ENCODE assay signal across 16 cellular contexts in the genomic region with DNA sequence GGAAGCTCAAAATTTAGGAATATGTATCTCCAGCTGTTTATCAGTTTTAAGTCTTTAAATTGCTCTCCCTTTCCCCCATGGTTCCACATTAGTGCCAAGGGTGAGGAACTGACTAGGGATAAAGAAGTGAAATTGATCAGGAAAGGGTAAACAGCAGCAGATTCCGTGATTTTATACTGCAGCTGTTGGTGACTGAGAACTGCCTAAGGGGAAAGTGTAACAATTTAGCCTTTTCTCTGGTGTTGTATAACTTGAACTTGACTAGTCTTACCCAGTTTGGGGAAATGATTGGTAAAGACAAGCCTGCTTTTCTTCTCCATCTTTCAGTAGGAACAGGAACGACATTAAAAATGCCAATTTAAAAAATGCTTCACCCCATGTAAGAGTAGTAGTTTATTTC. TPM values are rescaled to one million over a fixed set of nuclear protein-coding genes. Genes with fewer than 3 reads are reported as not detected.
DNase-seq lines count a peak whose midpoint lies in the region; ATAC-seq and TF ChIP-seq lines count a peak whose summit lies in the region.
"Had no signal": no experiment of that assay in that cellular context is flagged by ENCODE, and none has a peak within 500 bp of the region (broad histone marks: within the 10 kb centered on the region; RNA-seq: fewer than 3 reads in every experiment).

No MANE protein-coding gene starts in this region.

- no peak for ATAC-seq in GM19351 (IDR thresholded peaks at IDR 0.05; ENCODE audit: unreplicated experiment)
- ATAC-seq: activated CD4-positive, CD25-positive, alpha-beta regulatory T cell treated with anti-CD3 and anti-CD28 coated beads, Interleukin-2, amount 50 U/mL, for 24 hours had no signal

- peak; percentile 27 for DNase-seq in EL
- no peak for DNase-seq in fibroblast of the aortic adventitia (ENCODE audit: low read depth)
- peak; percentile 52 for DNase-seq in renal cortical epithelial cell (ENCODE audit: low read depth)
- DNase-seq in esophagus squamous epithelium (lab: John Stamatoyannopoulos, UW) = no peak
- no peak for DNase-seq in ureter (ENCODE audit: low spot score)
- no peak for DNase-seq in CD4-positive, alpha-beta memory T cell
- DNase-seq: BE2C, DMS79, NCI-H446, thyroid gland had no signal

- H3K4me3 ChIP-seq in WI38 (ENCODE audit: low read depth, low read length) (peak overlapping the region; percentile 8), fibroblast of the aortic adventitia (ENCODE audit: low read depth, low read length) (peak overlapping the region; percentile 36), esophagus squamous epithelium (no peak overlapping the region)
- H3K4me3 ChIP-seq in CD4-positive, alpha-beta memory T cell (ENCODE audit: low read length in 2 of 2) = no peak overlapping the region
- H3K4me3 ChIP-seq: thyroid gland had no signal

- intact Hi-C loops in esophagus squamous epithelium (cut with DNase I) = no loop called here
- intact Hi-C loops in CD4-positive, alpha-beta memory T cell (cut with micrococcal nuclease) = no loop called here

- peaks cover 0 to 3% of the 10 kb centered on the region in 2 donors for H3K27me3 Mint-ChIP-seq in CD4-positive, alpha-beta memory T cell
- H3K27me3 Mint-ChIP-seq: IgD-negative memory B cell, memory B cell had no signal

- H3K27me3 ChIP-seq in esophagus squamous epithelium = no peaks in the 10 kb centered on the region
- H3K27me3 ChIP-seq in CD4-positive, alpha-beta memory T cell (ENCODE audit: insufficient read depth, low read length) = no peaks in the 10 kb centered on the region
- H3K27me3 ChIP-seq: BE2C, thyroid gland had no signal

- no peaks in the 10 kb centered on the region for H3K9me3 Mint-ChIP-seq in CD4-positive, alpha-beta memory T cell
- H3K9me3 Mint-ChIP-seq: IgD-negative memory B cell, memory B cell had no signal

- 10 to 26% methylated on average over 2 of the region's 2 CpGs for WGBS in esophagus squamous epithelium, 2 donors

- no peak overlapping the region for H3K4me3 Mint-ChIP-seq in CD4-positive, alpha-beta memory T cell
- H3K4me3 Mint-ChIP-seq: activated naive CD8-positive, alpha-beta T cell; IgD-negative memory B cell; memory B cell had no signal

- H3K27ac ChIP-seq in esophagus squamous epithelium = peak overlapping the region in 1 of 4 donors; percentile 30
- no peak overlapping the region for H3K27ac ChIP-seq in CD4-positive, alpha-beta memory T cell (ENCODE audit: low read depth, low read length)
- H3K27ac ChIP-seq: thyroid gland had no signal

- H3K9me3 ChIP-seq in esophagus squamous epithelium = no peaks in the 10 kb centered on the region
- H3K9me3 ChIP-seq in CD4-positive, alpha-beta memory T cell (ENCODE audit: control insufficient read depth in 1 of 2, low read length in 2 of 2) = no peaks in the 10 kb centered on the region
- H3K9me3 ChIP-seq: BE2C, thyroid gland had no signal

- TF ChIP-seq CTCF in WI38 (IDR thresholded peaks at IDR 0.05; ENCODE audit: low read depth, low read length) = no peak
- TF ChIP-seq CTCF in fibroblast of the aortic adventitia (IDR thresholded peaks at IDR 0.05; ENCODE audit: insufficient read depth, low read length) = no peak
- TF ChIP-seq CTCF in esophagus squamous epithelium (IDR thresholded peaks at IDR 0.05) = no peak

- peaks cover 10 to 75% (median 20%) of the 10 kb centered on the region in 3 donors for H3K4me1 ChIP-seq in esophagus squamous epithelium
- H3K4me1 ChIP-seq in CD4-positive, alpha-beta memory T cell (ENCODE audit: insufficient read depth, low read length) = peaks cover 17% of the 10 kb centered on the region
- H3K4me1 ChIP-seq: BE2C had no signal

- H3K36me3 ChIP-seq in esophagus squamous epithelium = no peaks in the 10 kb centered on the region
- H3K36me3 ChIP-seq in CD4-positive, alpha-beta memory T cell (ENCODE audit: insufficient read depth, low read length) = no peaks in the 10 kb centered on the region
- H3K36me3 ChIP-seq: BE2C, thyroid gland had no signal

- peaks cover 0 to 2% of the 10 kb centered on the region in 2 donors for H3K36me3 Mint-ChIP-seq in CD4-positive, alpha-beta memory T cell
- H3K36me3 Mint-ChIP-seq: activated naive CD8-positive, alpha-beta T cell; IgD-negative memory B cell; memory B cell had no signal

- CTCF ChIA-PET in CD4-positive, alpha-beta memory T cell (lab: Charles Lee; ENCODE audit: partially characterized antibody) = no interaction called here

- no peak for TF ChIP-seq POLR2A in esophagus squamous epithelium (IDR thresholded peaks at IDR 0.05)

- peaks cover 16 to 19% (median 17%) of the 10 kb centered on the region in 4 donors for H3K4me1 Mint-ChIP-seq in CD4-positive, alpha-beta memory T cell

- no peak overlapping the region for H3K27ac Mint-ChIP-seq in CD4-positive, alpha-beta memory T cell
- H3K27ac Mint-ChIP-seq: activated naive CD8-positive, alpha-beta T cell; IgD-negative memory B cell; memory B cell had no signal

- POLR2A ChIA-PET in CD4-positive, alpha-beta memory T cell (lab: Charles Lee; ENCODE audit: partially characterized antibody) = no interaction called here

RNA-seq across cellular contexts. Expression of gene SPRED1, which starts 5.0 kb away (rescaled TPM):
- total RNA-seq in fibroblast of the aortic adventitia (ENCODE audit: low replicate concordance) (36.2 and 55.1 TPM in 2 replicates), renal cortical epithelial cell (26.2 and 36.0 TPM in 2 replicates), esophagus squamous epithelium (10 to 100 TPM in 2 of 4 donors, 1 to 10 TPM in 2; 4.3 to 16.4 (median 9.3) TPM), ureter (22.5 TPM)
- total RNA-seq in CD4-positive, alpha-beta memory T cell = under 1 TPM; 0.42 to 0.49 TPM
- polyA plus RNA-seq in CD4-positive, alpha-beta memory T cell = not detected

Comparison
In these comparisons a context has a peak if more than half of its experiments do, and no peak if none do; other contexts are left out.
1. DNase-seq: peak in EL (single experiment) and renal cortical epithelial cell (single experiment); none in fibroblast of the aortic adventitia (single experiment), esophagus squamous epithelium (single experiment), ureter (single experiment) and CD4-positive, alpha-beta memory T cell (0 of 5).
2. H3K4me3 ChIP-seq: peak in WI38 (single experiment) and fibroblast of the aortic adventitia (single experiment); none in esophagus squamous epithelium (0 of 4) and CD4-positive, alpha-beta memory T cell (0 of 2).